ENCODE assay signal across 8 cellular contexts in genomic region chr2:231673348-231673770, GRCh38. TPM values are rescaled to one million over a fixed set of nuclear protein-coding genes. Genes with fewer than 3 reads are reported as not detected.
DNase-seq lines count a peak whose midpoint lies in the region; ATAC-seq and TF ChIP-seq lines count a peak whose summit lies in the region.

No MANE protein-coding gene starts in this region.

- TF ChIP-seq CTCF in GM12865 (IDR thresholded peaks at IDR 0.05; ENCODE audit: insufficient read depth, low read depth, low read length, missing control alignments), result no peak
- no peak for TF ChIP-seq CTCF in ovary (IDR thresholded peaks at IDR 0.05)

- DNase-seq in GM12865 (ENCODE audit: low read depth), result peak; percentile 29
- DNase-seq in NCI-H82 (lab: John Stamatoyannopoulos, UW), result peak; percentile 90
- DNase-seq in ovary, result peak; percentile 61 to 77 (median 71)
- DNase-seq in KBM-7, result no peak
- DNase-seq in AG20443 (ENCODE audit: low spot score), result no peak
- DNase-seq in RPMI8226, result no peak

- H3K36me3 ChIP-seq in esophagus (ENCODE audit: control insufficient read depth in 2 of 2, insufficient read depth in 2 of 2, low read length in 1 of 2) (no peaks in the 10 kb centered on the region), ovary (no peaks in the 10 kb centered on the region)

- intact Hi-C loops in ovary (cut with DNase I), result no loop called here

- peak overlapping the region; percentile 83 to 92 for H3K27ac ChIP-seq in esophagus (ENCODE audit: low read depth in 2 of 2, low read length in 1 of 2)
- peak overlapping the region; percentile 2 to 67 for H3K27ac ChIP-seq in ovary

- peak overlapping the region; percentile 65 for H3K4me3 ChIP-seq in GM12865 (ENCODE audit: low read depth, low read length)
- no peak overlapping the region for H3K4me3 ChIP-seq in esophagus (ENCODE audit: low read depth in 1 of 2, low read length in 2 of 2)
- no peak overlapping the region for H3K4me3 ChIP-seq in ovary

- TF ChIP-seq POLR2A in ovary (IDR thresholded peaks at IDR 0.05), result no peak

- no peaks in the 10 kb centered on the region for H3K9me3 ChIP-seq in esophagus (ENCODE audit: control insufficient read depth in 2 of 2, insufficient read depth in 1 of 2, low read depth in 1 of 2, low read length in 1 of 2)
- H3K9me3 ChIP-seq in ovary, result no peaks in the 10 kb centered on the region

- H3K27me3 ChIP-seq in esophagus (ENCODE audit: control insufficient read depth in 1 of 2, insufficient read depth in 2 of 2, low read length in 2 of 2) (no peaks in the 10 kb centered on the region), ovary (no peaks in the 10 kb centered on the region)

- 58 to 71% methylated on average over 5 to 6 of the region's 6 CpGs for WGBS in esophagus, 2 donors
- WGBS in ovary, 3 donors, result 18 to 44% (median 39%) methylated on average over 6 of the region's 6 CpGs

- no peak for TF ChIP-seq EP300 in ovary (IDR thresholded peaks at IDR 0.05)

- in situ Hi-C loops in KBM-7 (cut with MboI; ENCODE audit: low pct_unique_long_range_greater_than_20kb, low sequenced_read_pairs), result no loop called here

- peaks cover 12 to 18% of the 10 kb centered on the region in 2 donors for H3K4me1 ChIP-seq in esophagus (ENCODE audit: control insufficient read depth in 2 of 2, insufficient read depth in 2 of 2, low read length in 1 of 2)
- H3K4me1 ChIP-seq in ovary (ENCODE audit: insufficient read depth), result peaks cover 3% of the 10 kb centered on the region

- ATAC-seq in HG03025 (IDR thresholded peaks at IDR 0.05; ENCODE audit: low FRiP score, unreplicated experiment), result no peak

RNA-seq across cellular contexts. Expression of gene PTMA, which starts 35.0 kb away (rescaled TPM):
- polyA plus RNA-seq in esophagus (1,000 to 10,000 TPM; 1,139 to 1,606 TPM), ovary (1,000 to 10,000 TPM; 1,827 to 1,991 TPM)
- total RNA-seq in ovary, result 1,000 to 10,000 TPM in 2 of 7 donors, 100 to 1,000 TPM in 5; 755 to 1,301 (median 902) TPM

Comparison
In these comparisons a context has a peak if more than half of its experiments do, and no peak if none do; other contexts are left out.
1. DNase-seq: peak in GM12865 (single experiment), NCI-H82 (single experiment) and ovary (5 of 5); none in KBM-7 (single experiment), AG20443 (single experiment) and RPMI8226 (single experiment).